In the genomic region with DNA sequence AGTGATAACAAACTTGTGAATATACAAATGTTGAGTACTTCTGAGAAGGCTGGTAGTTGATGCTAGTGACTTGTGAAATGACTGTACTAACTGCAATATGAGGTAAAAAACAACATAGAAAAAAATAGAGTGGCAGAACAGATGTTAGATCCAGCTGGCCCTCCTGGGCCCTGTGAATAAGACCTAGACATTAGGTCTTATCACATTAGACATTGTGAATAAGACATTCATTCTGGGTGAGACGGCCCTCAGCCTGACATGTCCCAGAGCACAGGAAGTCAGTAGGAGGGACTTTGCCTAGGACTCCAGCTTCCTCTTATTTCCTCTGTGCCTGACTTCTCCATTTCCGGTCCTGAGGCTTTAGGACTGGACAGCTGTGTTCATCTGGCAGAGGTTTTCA, we compare ENCODE assay signal across 11 cellular contexts. TPM values are rescaled to one million over a fixed set of nuclear protein-coding genes. Genes with fewer than 3 reads are reported as not detected.
DNase-seq lines count a peak whose midpoint lies in the region; ATAC-seq and TF ChIP-seq lines count a peak whose summit lies in the region.
"Had no signal": no experiment of that assay in that cellular context is flagged by ENCODE, and none has a peak within 500 bp of the region (broad histone marks: within the 10 kb centered on the region; RNA-seq: fewer than 3 reads in every experiment).

No MANE protein-coding gene starts in this region.

- intact Hi-C loops in activated B cell treated with CpG ODN at 0.5 μM for 24 hours (cut with micrococcal nuclease): no loop called here

- DNase-seq in activated B cell treated with CpG ODN at 0.5 μM for 24 hours (no peak), neural crest cell (ENCODE audit: low read depth, low spot score) (no peak), brain microvascular endothelial cell (no peak), NAMALWA (ENCODE audit: low spot score) (no peak)
- DNase-seq: NCI-H774 had no signal

- POLR2A ChIA-PET in activated B cell treated with CpG ODN at 0.5 μM for 24 hours (lab: Charles Lee): interaction anchor here (1.1 to 1.6 kb wide), 6 partner anchors 21 to 163 kb away, joined by 3 to 5 read pairs (median 4); a partner anchor contains a TSS

- H3K27me3 ChIP-seq in brain microvascular endothelial cell (replicated peaks): no peaks in the 10 kb centered on the region

- H3K4me1 Mint-ChIP-seq in activated B cell treated with CpG ODN at 0.5 μM for 24 hours (peaks cover 37% of the 10 kb centered on the region), neural crest cell (peaks cover 20% of the 10 kb centered on the region)

- H3K27me3 Mint-ChIP-seq in activated B cell treated with CpG ODN at 0.5 μM for 24 hours (no peaks in the 10 kb centered on the region), neural crest cell (ENCODE audit: low read depth) (peaks cover 5% of the 10 kb centered on the region)

- in situ Hi-C loops in brain microvascular endothelial cell (cut with HindIII; ENCODE audit: low pct_ligation_motif_present, low sequenced_read_pairs): no loop called here

- peak; percentile 48 for ATAC-seq in GM18520 (IDR thresholded peaks at IDR 0.05; ENCODE audit: unreplicated experiment)
- ATAC-seq in HG02885 (IDR thresholded peaks at IDR 0.05; ENCODE audit: poor library complexity, unreplicated experiment): peak; percentile 45
- ATAC-seq in activated B cell treated with CpG ODN at 0.5 μM for 24 hours (ENCODE audit: low read depth): peak; percentile 29
- ATAC-seq in HG03135 (IDR thresholded peaks at IDR 0.05; ENCODE audit: unreplicated experiment): no peak
- no peak for ATAC-seq in GM18498 (IDR thresholded peaks at IDR 0.05; ENCODE audit: unreplicated experiment)

- H3K36me3 Mint-ChIP-seq in activated B cell treated with CpG ODN at 0.5 μM for 24 hours (ENCODE audit: low read depth): no peaks in the 10 kb centered on the region
- no peaks in the 10 kb centered on the region for H3K36me3 Mint-ChIP-seq in neural crest cell (ENCODE audit: low read depth)

- H3K4me3 ChIP-seq in brain microvascular endothelial cell (ENCODE audit: low read depth, low read length): no peak overlapping the region

- no peaks in the 10 kb centered on the region for H3K36me3 ChIP-seq in brain microvascular endothelial cell (replicated peaks)

- H3K9me3 Mint-ChIP-seq in activated B cell treated with CpG ODN at 0.5 μM for 24 hours (no peaks in the 10 kb centered on the region), neural crest cell (no peaks in the 10 kb centered on the region)

- CTCF ChIA-PET in activated B cell treated with CpG ODN at 0.5 μM for 24 hours (lab: Charles Lee): interaction anchor here (1.7 to 3.5 kb wide), 2 partner anchors 11 to 45 kb away, joined by 4 to 21 read pairs; no protein-coding TSS in a partner anchor

- TF ChIP-seq CTCF in activated B cell treated with CpG ODN at 0.5 μM for 24 hours (IDR thresholded peaks at IDR 0.05): no peak
- TF ChIP-seq CTCF in neural crest cell (conservative IDR thresholded peaks at IDR 0.05): no peak
- no peak for TF ChIP-seq CTCF in brain microvascular endothelial cell (IDR thresholded peaks at IDR 0.05; ENCODE audit: low read depth, low read length, missing control alignments)

- H3K4me3 Mint-ChIP-seq in activated B cell treated with CpG ODN at 0.5 μM for 24 hours (no peak overlapping the region), neural crest cell (no peak overlapping the region)
- H3K4me3 Mint-ChIP-seq: stimulated activated naive CD8-positive, alpha-beta T cell treated with anti-CD3 and anti-CD28 coated beads, Interleukin-15, Interleukin-2, amounts not matched to agents 100 ng/mL and 50 ng/mL, for 24 hours had no signal

- no peak overlapping the region for H3K27ac ChIP-seq in brain microvascular endothelial cell

- peak overlapping the region; percentile 46 for H3K27ac Mint-ChIP-seq in activated B cell treated with CpG ODN at 0.5 μM for 24 hours
- H3K27ac Mint-ChIP-seq in neural crest cell (ENCODE audit: unreplicated experiment): peak overlapping the region; percentile 51
- H3K27ac Mint-ChIP-seq: stimulated activated naive CD8-positive, alpha-beta T cell treated with anti-CD3 and anti-CD28 coated beads, Interleukin-15, Interleukin-2, amounts not matched to agents 100 ng/mL and 50 ng/mL, for 24 hours had no signal

RNA-seq across cellular contexts. Expression of a gene that starts 22.9 kb away (rescaled TPM):
- total RNA-seq in activated B cell treated with CpG ODN at 0.5 μM for 24 hours (33.8 and 35.1 TPM in 2 replicates), neural crest cell (22.4 TPM in 2 replicates)

RNA-seq across cellular contexts. Expression of a gene that starts 23.7 kb away (rescaled TPM):
- total RNA-seq in activated B cell treated with CpG ODN at 0.5 μM for 24 hours (1.4 and 2.3 TPM in 2 replicates), neural crest cell (28.3 and 30.2 TPM in 2 replicates)

RNA-seq across cellular contexts. Expression of a gene that starts 47.7 kb away (rescaled TPM):
- total RNA-seq in activated B cell treated with CpG ODN at 0.5 μM for 24 hours (49.4 and 53.1 TPM in 2 replicates), neural crest cell (44.7 and 45.4 TPM in 2 replicates)

RNA-seq across cellular contexts. Expression of a gene that starts 47.9 kb away (rescaled TPM):
- total RNA-seq in activated B cell treated with CpG ODN at 0.5 μM for 24 hours: 167 and 177 TPM in 2 replicates
- total RNA-seq in neural crest cell: 110 and 113 TPM in 2 replicates

RNA-seq across cellular contexts. Expression of a gene that starts 51.4 kb away (rescaled TPM):
- 0.51 and 0.73 TPM in 2 replicates for total RNA-seq in activated B cell treated with CpG ODN at 0.5 μM for 24 hours
- 0.49 and 0.77 TPM in 2 replicates for total RNA-seq in neural crest cell
- total RNA-seq: mononuclear cell had no signal

Comparison
In these comparisons a context has a peak if more than half of its experiments do, and no peak if none do; other contexts are left out.
1. ATAC-seq: peak in GM18520 (single experiment), HG02885 (single experiment) and activated B cell treated with CpG ODN at 0.5 μM for 24 hours (single experiment); none in HG03135 (single experiment) and GM18498 (single experiment).